ENCODE assay signal across 15 cellular contexts in the genomic region with DNA sequence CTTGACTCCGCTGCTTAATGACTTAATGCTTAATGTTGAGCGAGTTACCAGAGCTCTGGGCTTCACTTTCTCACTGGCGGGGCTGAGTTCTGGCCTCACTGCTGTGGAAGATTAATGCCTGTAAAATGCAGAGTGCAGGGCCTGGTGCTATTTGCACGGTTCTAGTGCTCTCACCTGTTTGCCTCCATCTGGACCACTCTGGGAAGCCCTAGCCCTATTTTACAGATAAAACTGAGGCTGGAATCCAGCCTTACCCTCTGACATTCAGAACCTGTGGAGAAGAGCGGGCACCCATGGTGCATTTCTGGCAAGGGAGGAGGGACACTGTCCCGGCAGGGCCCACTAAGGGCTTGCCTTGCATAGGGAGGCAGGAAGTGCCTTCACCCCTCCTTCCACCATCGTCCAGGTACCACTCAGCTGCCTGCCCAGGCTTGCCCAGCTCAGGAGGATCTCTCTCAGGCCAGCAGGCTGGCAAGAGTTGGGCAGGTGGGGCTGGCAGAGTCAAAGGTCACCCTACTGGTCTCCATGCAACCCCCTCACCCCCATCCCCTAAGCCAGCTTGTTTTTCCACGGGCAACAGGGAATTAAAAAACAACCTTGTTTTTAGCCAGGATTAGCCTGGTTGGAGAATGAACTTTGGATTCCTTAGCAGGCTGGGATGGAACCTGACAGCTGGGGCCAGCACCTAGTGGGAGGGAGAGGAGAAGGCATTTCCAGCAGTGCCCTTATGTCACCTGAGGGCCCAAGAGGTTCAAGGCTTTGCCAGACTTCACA. TPM values are rescaled to one million over a fixed set of nuclear protein-coding genes. Genes with fewer than 3 reads are reported as not detected.
DNase-seq lines count a peak whose midpoint lies in the region; ATAC-seq, FAIRE-seq and TF ChIP-seq lines count a peak whose summit lies in the region.
"Had no signal": no experiment of that assay in that cellular context is flagged by ENCODE, and none has a peak within 500 bp of the region (broad histone marks: within the 10 kb centered on the region; RNA-seq: fewer than 3 reads in every experiment).

No MANE protein-coding gene starts in this region.

- DNase-seq in DMS79 treated with DMSO at 0.1 percent for 48 hours (lab: John Stamatoyannopoulos, UW): peak; percentile 49
- DNase-seq in NCI-H526 treated with DMSO at 0.1 percent for 48 hours (lab: John Stamatoyannopoulos, UW): peak; percentile 1
- no peak for DNase-seq in H1 (ENCODE audit: low read depth in 1 of 2, low spot score in 2 of 2)
- no peak for DNase-seq in progenitor cell of endocrine pancreas (ENCODE audit: low spot score, unreplicated experiment)
- no peak for DNase-seq in NCI-H2029 treated with DMSO at 0.1 percent for 48 hours (lab: John Stamatoyannopoulos, UW)
- no peak for DNase-seq in vagina (ENCODE audit: extremely low spot score in 2 of 2)
- DNase-seq: mucosa of descending colon; stimulated activated naive CD4-positive, alpha-beta T cell treated with Interleukin-2 at 50 U/mL for 16 hours had no signal

- no peaks in the 10 kb centered on the region for H3K9me3 Mint-ChIP-seq in progenitor cell of endocrine pancreas (ENCODE audit: low read depth)
- H3K9me3 Mint-ChIP-seq: CD14-positive monocyte; dendritic cell treated with granulocyte-macrophage colony-stimulating factor and Interleukin-4, amounts not matched to agents 40 ng/mL and 50 ng/mL, for 4 days; IgD-negative memory B cell had no signal

- ATAC-seq in HG03108 (IDR thresholded peaks at IDR 0.05; ENCODE audit: unreplicated experiment): no peak
- no peak for ATAC-seq in HG02840 (IDR thresholded peaks at IDR 0.05; ENCODE audit: low FRiP score, unreplicated experiment)
- ATAC-seq: mucosa of descending colon, SK-N-SH treated with all-trans-retinoic acid at 6 μM for 48 hours had no signal

- no peak overlapping the region for H4K8ac ChIP-seq in H1 (ENCODE audit: extremely low read depth, insufficient read depth, low read length)

- no peak overlapping the region for H2AK5ac ChIP-seq in H1 (ENCODE audit: low read depth, low read length)

- no peak overlapping the region for H3K4me3 ChIP-seq in H1 (ENCODE audit: extremely low read depth in 1 of 4, insufficient read depth in 2 of 4, low read depth in 3 of 4, low read length in 4 of 4)
- no peak overlapping the region for H3K4me3 ChIP-seq in vagina
- H3K4me3 ChIP-seq: mucosa of descending colon had no signal

- H3K9ac ChIP-seq in H1 (replicated peaks in 1 of 4; ENCODE audit: extremely low read depth in 1 of 4, low read depth in 3 of 4, low read length in 3 of 4): no peak overlapping the region; a peak in 2 of 7 replicates

- no peak overlapping the region for H2BK20ac ChIP-seq in H1 (ENCODE audit: low read length)

- H2BK120ac ChIP-seq in H1 (replicated peaks; ENCODE audit: low read depth, low read length): no peak overlapping the region

- 0 out of 2 replicates have a peak overlapping the region, but pooled peaks have one; percentile 60 for H2BK12ac ChIP-seq in H1 (ENCODE audit: low read depth, low read length)

- H4K20me1 ChIP-seq in H1 (replicated peaks in 1 of 2; ENCODE audit: control insufficient read depth in 1 of 2, insufficient read depth in 2 of 2, low read length in 2 of 2): peaks cover 0 to 1% of the 10 kb centered on the region in 2 experiments

- WGBS in H1 (ENCODE audit: extremely low coverage in 1 of 2, insufficient coverage in 1 of 2, insufficient read length in 1 of 2, insufficient replicate concordance in 2 of 2, low coverage in 1 of 2, low lambda C conversion rate in 2 of 2, missing lambda C conversion rate in 1 of 2), 2 experiments: 92% methylated on average over 8 of the region's 8 CpGs; no CpG with 5 or more reads in 1 of the 2 experiments

- H3K27ac ChIP-seq in H1 (ENCODE audit: low read depth, low read length) (0 out of 2 replicates have a peak overlapping the region, but pooled peaks have one; percentile 55), vagina (no peak overlapping the region)
- H3K27ac ChIP-seq: VCaP had no signal

- H3K56ac ChIP-seq in H1 (replicated peaks; ENCODE audit: insufficient read length, low read depth, low read length): no peak overlapping the region

- peak overlapping the region; percentile 7 for H4K91ac ChIP-seq in H1 (replicated peaks; ENCODE audit: insufficient read length, low read length)

- no peak for TF ChIP-seq EP300 in H1 (IDR thresholded peaks at IDR 0.05; ENCODE audit: borderline replicate concordance in 1 of 2, low read depth in 2 of 2, low read length in 2 of 2)

- no peak overlapping the region for H3K4me2 ChIP-seq in H1 (ENCODE audit: insufficient read depth in 1 of 2, low read depth in 2 of 2, low read length in 2 of 2)

- TF ChIP-seq CTCF in H1 (IDR thresholded peaks at IDR 0.05; ENCODE audit: control extremely low read depth in 1 of 3, insufficient read depth in 1 of 3, low read depth in 1 of 3, low read length in 3 of 3): no peak
- no peak for TF ChIP-seq CTCF in progenitor cell of endocrine pancreas (IDR thresholded peaks at IDR 0.05; ENCODE audit: unreplicated experiment)
- no peak for TF ChIP-seq CTCF in vagina (IDR thresholded peaks at IDR 0.05)

- no peak for FAIRE-seq in H1 (lab: Jason Lieb, UNC)

- no peaks in the 10 kb centered on the region for H3K27me3 Mint-ChIP-seq in progenitor cell of endocrine pancreas
- H3K27me3 Mint-ChIP-seq: dendritic cell treated with granulocyte-macrophage colony-stimulating factor and Interleukin-4, amounts not matched to agents 40 ng/mL and 50 ng/mL, for 4 days; IgD-negative memory B cell had no signal

- H4K5ac ChIP-seq in H1 (ENCODE audit: insufficient read length, low read depth, low read length): no peak overlapping the region

- H3K4me1 ChIP-seq in H1 (replicated peaks in 1 of 4; ENCODE audit: control insufficient read depth in 3 of 4, insufficient read depth in 4 of 4, low read length in 3 of 4) (peaks cover 0 to 26% (median 13%) of the 10 kb centered on the region in 4 experiments; a peak in 6 of 7 replicates), vagina (peaks cover 18% of the 10 kb centered on the region)

- H3K4ac ChIP-seq in H1 (replicated peaks; ENCODE audit: insufficient read length, low read depth, low read length): peak overlapping the region; percentile 13

- POLR2A ChIA-PET in H1 (lab: Charles Lee; ENCODE audit: partially characterized antibody): interaction anchor here (0.9 to 9.5 kb wide), 3 partner anchors 7 to 75 kb away, joined by 5 to 69 read pairs (median 5); partner anchors contain the start of genes MGRN1 and NUDT16L1

- intact Hi-C loops in vagina (cut with DNase I): no loop called here

- H2BK5ac ChIP-seq in H1 (ENCODE audit: low read depth, low read length): peak overlapping the region; percentile 82; the same call in 1 of the 2 replicates

- H3K23ac ChIP-seq in H1 (ENCODE audit: insufficient read length): no peak overlapping the region

- no peak for TF ChIP-seq POLR2A in H1 (IDR thresholded peaks at IDR 0.05; ENCODE audit: control extremely low read depth in 1 of 2, low read depth in 2 of 2, low read length in 2 of 2)
- TF ChIP-seq POLR2A in vagina (IDR thresholded peaks at IDR 0.05): no peak

- CTCF ChIA-PET in H1 (lab: Charles Lee; ENCODE audit: partially characterized antibody): interaction anchor here (0.7 to 1.9 kb wide), 9 partner anchors 14 to 112 kb away, joined by 3 to 7 read pairs (median 4); no protein-coding TSS in a partner anchor

- no peak overlapping the region for H2AFZ ChIP-seq in H1 (ENCODE audit: low read length)

- peak overlapping the region; percentile 24 for H3K27ac Mint-ChIP-seq in progenitor cell of endocrine pancreas

- peaks cover 6% of the 10 kb centered on the region for H3K23me2 ChIP-seq in H1 (ENCODE audit: low read depth, low read length)

- no peaks in the 10 kb centered on the region; the same call in 1 of the 2 replicates for H3K79me1 ChIP-seq in H1 (ENCODE audit: low read depth, low read length)

- H3K18ac ChIP-seq in H1 (ENCODE audit: extremely low read depth, low read length): peak overlapping the region; percentile 27; the same call in 1 of the 2 replicates

- H3K79me2 ChIP-seq in H1 (ENCODE audit: control insufficient read depth in 1 of 2, insufficient read depth in 2 of 2, low read length in 2 of 2): peaks cover 3 to 6% of the 10 kb centered on the region in 2 experiments; a peak in 3 of 4 replicates

- no peak for TF ChIP-seq RAD21 in H1 (IDR thresholded peaks at IDR 0.05 in 1 of 2, conservative IDR thresholded peaks at IDR 0.05 in 1 of 2; ENCODE audit: low read depth in 2 of 2, low read length in 2 of 2)

- no peaks in the 10 kb centered on the region for H3K36me3 Mint-ChIP-seq in progenitor cell of endocrine pancreas (ENCODE audit: insufficient read depth)
- H3K36me3 Mint-ChIP-seq: CD14-positive monocyte, IgD-negative memory B cell had no signal

- H3K27me3 ChIP-seq in H1 (replicated peaks in 1 of 4; ENCODE audit: control insufficient read depth in 3 of 4, extremely low read depth in 1 of 4, insufficient read depth in 3 of 4, low read length in 3 of 4) (no peaks in the 10 kb centered on the region), vagina (no peaks in the 10 kb centered on the region)

- H3K36me3 ChIP-seq in H1 (ENCODE audit: control insufficient read depth in 2 of 4, insufficient read depth in 4 of 4, low read length in 3 of 4) (no peaks in the 10 kb centered on the region), vagina (no peaks in the 10 kb centered on the region)

- no peak overlapping the region for H3K4me3 Mint-ChIP-seq in progenitor cell of endocrine pancreas (ENCODE audit: low read depth)
- H3K4me3 Mint-ChIP-seq: CD14-positive monocyte; dendritic cell treated with granulocyte-macrophage colony-stimulating factor and Interleukin-4, amounts not matched to agents 40 ng/mL and 50 ng/mL, for 4 days had no signal

- H3K4me1 Mint-ChIP-seq in progenitor cell of endocrine pancreas (ENCODE audit: low read depth): peaks cover 21% of the 10 kb centered on the region

- H2BK15ac ChIP-seq in H1 (ENCODE audit: low read length): no peak overlapping the region

- H3K14ac ChIP-seq in H1 (ENCODE audit: insufficient read length): no peak overlapping the region

- H3K9me3 ChIP-seq in H1 (ENCODE audit: insufficient read depth in 2 of 2, low read depth in 1 of 2, low read length in 1 of 2): no peaks in the 10 kb centered on the region
- no peaks in the 10 kb centered on the region for H3K9me3 ChIP-seq in vagina
- H3K9me3 ChIP-seq: mucosa of descending colon had no signal

RNA-seq across cellular contexts. Expression of gene UBALD1, which starts 4.1 kb away (rescaled TPM):
- total RNA-seq in H1 (2021; fragmentation: NEBNext Ultra II Directional; extraction: Animal tissue kit (Norgen Biotek cat#: 25700)): 52.2 and 62.0 TPM in 2 replicates
- 28.6 and 48.9 TPM in 2 replicates for polyA plus RNA-seq in H1 (2011; rRNA removed)
- polyA plus RNA-seq in H1 (2011; cell fraction: cytosol; rRNA removed): 20.7 TPM
- polyA plus RNA-seq in H1 (2011; cell fraction: nucleus; rRNA removed): 44.3 TPM
- 31.3 to 45.9 TPM (median 41.7 TPM) in 4 replicates for polyA plus RNA-seq in H1 (2012, experiment 1 of 2)
- polyA plus RNA-seq in H1 (2012, experiment 2 of 2): 25.4 TPM
- polyA plus RNA-seq in H1 (2013, experiment 1 of 2): 36.1 TPM
- 36.7 TPM for polyA plus RNA-seq in H1 (2013, experiment 2 of 2)
- 3.9 and 5.5 TPM in 2 replicates for polyA minus RNA-seq in H1 (2011; rRNA and poly(A)+ RNA removed)
- polyA minus RNA-seq in H1 (2011; cell fraction: cytosol; rRNA and poly(A)+ RNA removed): 28.0 TPM
- polyA minus RNA-seq in H1 (2011; cell fraction: nucleus; rRNA and poly(A)+ RNA removed): 45.1 TPM
- total RNA-seq in progenitor cell of endocrine pancreas (39.0 and 39.4 TPM in 2 replicates), vagina (16.9 TPM)

RNA-seq across cellular contexts. Expression of gene MGRN1, which starts 5.8 kb away (rescaled TPM):
- total RNA-seq in H1 (2021; fragmentation: NEBNext Ultra II Directional; extraction: Animal tissue kit (Norgen Biotek cat#: 25700)): 79.4 and 82.3 TPM in 2 replicates
- polyA plus RNA-seq in H1 (2011; rRNA removed): 15.0 and 30.1 TPM in 2 replicates
- 12.4 TPM for polyA plus RNA-seq in H1 (2011; cell fraction: cytosol; rRNA removed)
- 33.9 TPM for polyA plus RNA-seq in H1 (2011; cell fraction: nucleus; rRNA removed)
- polyA plus RNA-seq in H1 (2012, experiment 1 of 2): 39.5 to 72.9 TPM (median 65.4 TPM) in 4 replicates
- 52.0 TPM for polyA plus RNA-seq in H1 (2012, experiment 2 of 2)
- polyA plus RNA-seq in H1 (2013, experiment 1 of 2): 46.7 TPM
- polyA plus RNA-seq in H1 (2013, experiment 2 of 2): 47.1 TPM
- 17.9 and 22.6 TPM in 2 replicates for polyA minus RNA-seq in H1 (2011; rRNA and poly(A)+ RNA removed)
- polyA minus RNA-seq in H1 (2011; cell fraction: cytosol; rRNA and poly(A)+ RNA removed): 30.4 TPM
- 30.7 TPM for polyA minus RNA-seq in H1 (2011; cell fraction: nucleus; rRNA and poly(A)+ RNA removed)
- total RNA-seq in progenitor cell of endocrine pancreas (104 and 105 TPM in 2 replicates), vagina (40.8 TPM)

Comparison
In these comparisons a context has a peak if more than half of its experiments do, and no peak if none do; other contexts are left out.
1. DNase-seq: peak in DMS79 treated with DMSO at 0.1 percent for 48 hours (single experiment) and NCI-H526 treated with DMSO at 0.1 percent for 48 hours (single experiment); none in H1 (0 of 2), progenitor cell of endocrine pancreas (single experiment), NCI-H2029 treated with DMSO at 0.1 percent for 48 hours (single experiment) and vagina (0 of 2).